ENCODE assay signal across 12 cellular contexts in the genomic region with DNA sequence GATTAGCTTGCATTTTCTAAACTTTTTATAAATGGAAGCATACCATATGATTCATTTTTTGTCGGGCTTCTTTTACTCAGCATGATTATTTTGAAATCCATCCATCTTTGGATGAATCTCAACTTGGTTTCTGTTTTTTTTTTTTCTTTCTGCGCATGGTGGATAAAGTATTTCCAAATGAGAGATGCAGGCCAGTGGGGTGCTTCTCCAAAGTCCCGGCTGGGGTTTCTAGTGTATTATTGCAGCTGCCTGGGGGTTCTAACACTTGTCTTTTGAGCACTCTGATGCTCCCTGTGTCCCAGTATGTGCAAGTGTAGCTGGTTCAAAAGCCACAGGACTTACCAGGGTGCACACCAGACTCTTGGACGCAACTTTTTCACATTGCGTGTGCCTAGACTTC.
"Had no signal": no experiment of that assay in that cellular context is flagged by ENCODE, and none has a peak within 500 bp of the region (broad histone marks: within the 10 kb centered on the region; RNA-seq: fewer than 3 reads in every experiment).

No MANE protein-coding gene starts in this region.

- H3K4me3 ChIP-seq: esophagus muscularis mucosa, hepatocyte, neural progenitor cell, pancreas, testis had no signal

- H3K4me2 ChIP-seq: hepatocyte, neural progenitor cell had no signal

- H3K27ac ChIP-seq: hepatocyte, neural progenitor cell, pancreas, testis had no signal

- H3K9me3 ChIP-seq: esophagus muscularis mucosa, pancreas, testis had no signal

- H3K36me3 ChIP-seq: esophagus muscularis mucosa, neural progenitor cell, pancreas had no signal

- H3K27me3 ChIP-seq: esophagus muscularis mucosa, hepatocyte, neural progenitor cell, pancreas, testis had no signal

- ATAC-seq: stimulated activated naive CD8-positive, alpha-beta T cell treated with anti-CD3 and anti-CD28 coated beads, Interleukin-15, Interleukin-2, amounts not matched to agents 100 U/mL and 50 U/mL, for 24 hours had no signal

- H3K4me1 ChIP-seq: neural progenitor cell, pancreas, testis had no signal

- H3K9ac ChIP-seq: neural progenitor cell had no signal

- DNase-seq: activated B cell treated with CpG ODN at 0.5 μM for 24 hours; activated CD4-positive, alpha-beta T cell treated with anti-CD3 and anti-CD28 coated beads, Interleukin-2, amount 10 ng/mL, durations not matched to agents 7 days and 5 days; activated naive CD4-positive, alpha-beta T cell treated with anti-CD3 and anti-CD28 coated beads, Interleukin-2, amount 10 ng/mL, durations not matched to agents 7 days and 5 days; kidney glomerular epithelial cell; pancreas; retina; stimulated activated naive CD8-positive, alpha-beta T cell treated with anti-CD3 and anti-CD28 coated beads, Interleukin-15, Interleukin-2, amounts not matched to agents 100 U/mL and 50 U/mL, for 24 hours; T-helper 2 cell; testis had no signal
